Comparison of ENCODE assay signal across 13 cellular contexts in the genomic region with DNA sequence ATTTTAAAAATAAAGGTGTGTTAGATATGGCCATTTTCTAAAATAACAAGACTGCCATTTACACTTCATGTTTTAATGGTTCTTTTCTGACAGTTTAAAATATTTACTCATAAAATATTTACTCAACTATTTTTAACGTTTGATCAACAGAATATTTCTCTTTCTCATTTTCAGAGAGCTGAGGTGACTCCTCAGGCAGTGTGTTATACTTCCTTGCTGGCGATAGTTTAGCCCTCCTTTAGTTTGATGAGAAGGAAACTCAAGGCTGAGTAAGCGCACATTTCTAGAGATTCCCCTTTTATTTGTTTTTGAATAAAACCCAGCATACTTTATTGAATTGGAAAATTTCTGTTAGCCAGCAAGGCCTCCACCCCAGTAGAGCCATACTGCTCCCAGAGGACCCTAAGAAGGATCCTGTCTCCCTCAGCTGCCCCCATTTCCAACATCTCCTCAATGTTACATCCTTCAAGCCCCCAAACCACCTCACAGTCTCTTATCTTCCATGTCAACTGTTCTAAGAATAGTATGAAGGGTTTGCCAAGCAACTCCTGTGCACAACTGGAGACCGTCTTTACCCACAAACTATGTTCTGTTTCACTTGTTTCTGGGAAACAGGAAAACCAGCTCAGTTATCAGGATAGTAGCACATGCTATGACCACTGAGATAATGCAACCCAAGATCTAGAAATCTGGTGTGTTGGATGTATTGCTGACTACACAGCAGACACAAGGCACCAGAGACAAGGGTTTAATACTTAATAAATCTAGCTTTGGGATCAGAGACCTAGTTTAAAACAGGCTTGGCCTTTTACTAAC.
DNase-seq lines count a peak whose midpoint lies in the region; ATAC-seq and TF ChIP-seq lines count a peak whose summit lies in the region.
"Had no signal": no experiment of that assay in that cellular context is flagged by ENCODE, and none has a peak within 500 bp of the region (broad histone marks: within the 10 kb centered on the region; RNA-seq: fewer than 3 reads in every experiment).

No MANE protein-coding gene starts in this region.

- intact Hi-C loops in prostate gland (cut with DNase I), result no loop called here

- H3K4me3 ChIP-seq in fibroblast of pulmonary artery (replicated peaks; ENCODE audit: low read depth, low read length), result no peak overlapping the region
- no peak overlapping the region for H3K4me3 ChIP-seq in prostate gland
- H3K4me3 ChIP-seq: MG63 had no signal

- H3K4me1 ChIP-seq in prostate gland (replicated peaks) (no peaks in the 10 kb centered on the region), foreskin keratinocyte (no peaks in the 10 kb centered on the region)

- H3K9me3 ChIP-seq in prostate gland, result no peaks in the 10 kb centered on the region
- H3K9me3 ChIP-seq: MG63 had no signal

- DNase-seq in OCI-M1 (lab: John Stamatoyannopoulos, UW) (peak; percentile 92), fibroblast of pulmonary artery (ENCODE audit: low read depth) (peak; percentile 5), prostate gland (ENCODE audit: low spot score) (no peak), foreskin keratinocyte (no peak)
- DNase-seq: CD4-positive, CD25-positive, alpha-beta regulatory T cell; EL; GOT3; MG63; NCI-H1092 treated with DMSO at 0.1 percent for 48 hours; NCI-H524 had no signal

- H3K27ac ChIP-seq in VCaP, result peak overlapping the region; percentile 60
- peak overlapping the region; percentile 16 to 17 for H3K27ac ChIP-seq in prostate gland
- no peak overlapping the region for H3K27ac ChIP-seq in foreskin keratinocyte

- no peak for TF ChIP-seq POLR2A in prostate gland (IDR thresholded peaks at IDR 0.05)

- ATAC-seq in HG02623 (IDR thresholded peaks at IDR 0.05; ENCODE audit: unreplicated experiment) (no peak), foreskin keratinocyte (no peak), HG03469 (IDR thresholded peaks at IDR 0.05; ENCODE audit: unreplicated experiment) (no peak)

- WGBS in prostate gland, result 66% methylated on average over 4 of the region's 4 CpGs

- no peak for TF ChIP-seq CTCF in VCaP (conservative IDR thresholded peaks at IDR 0.05)
- TF ChIP-seq CTCF in fibroblast of pulmonary artery (IDR thresholded peaks at IDR 0.05; ENCODE audit: low read length, missing control alignments), result no peak
- TF ChIP-seq CTCF in prostate gland (IDR thresholded peaks at IDR 0.05), result no peak
- no peak for TF ChIP-seq CTCF in foreskin keratinocyte (conservative IDR thresholded peaks at IDR 0.05)

- H3K27me3 ChIP-seq in prostate gland (replicated peaks; ENCODE audit: insufficient read depth) (no peaks in the 10 kb centered on the region), foreskin keratinocyte (no peaks in the 10 kb centered on the region)
- H3K27me3 ChIP-seq: MG63 had no signal

- H3K36me3 ChIP-seq in prostate gland, result no peaks in the 10 kb centered on the region
- H3K36me3 ChIP-seq: MG63 had no signal

Comparison
In these comparisons a context has a peak if more than half of its experiments do, and no peak if none do; other contexts are left out.
1. DNase-seq: peak in OCI-M1 (single experiment) and fibroblast of pulmonary artery (single experiment); none in prostate gland (single experiment) and foreskin keratinocyte (0 of 2).